15 cellular contexts compared by ENCODE assay signal in genomic region chr6:16804007-16804303, GRCh38. TPM values are rescaled to one million over a fixed set of nuclear protein-coding genes. Genes with fewer than 3 reads are reported as not detected.
A peak's percentile ranks its signal among the peaks of the same experiment; 100 is the strongest.
DNase-seq lines count a peak whose midpoint lies in the region; ATAC-seq and TF ChIP-seq lines count a peak whose summit lies in the region.
"Had no signal": no experiment of that assay in that cellular context is flagged by ENCODE, and none has a peak within 500 bp of the region (broad histone marks: within the 10 kb centered on the region; RNA-seq: fewer than 3 reads in every experiment).

No MANE protein-coding gene starts in this region.

- peak overlapping the region; percentile 55 for H3K4me3 ChIP-seq in left ventricle myocardium inferior
- peak overlapping the region; percentile 33 to 54 for H3K4me3 ChIP-seq in muscle layer of colon (ENCODE audit: low read depth in 1 of 2, low read length in 2 of 2)
- H3K4me3 ChIP-seq in vagina: peak overlapping the region in 1 of 2 donors; percentile 11

- peaks cover 69% of the 10 kb centered on the region for H3K4me1 ChIP-seq in left ventricle myocardium inferior
- peaks cover 31% of the 10 kb centered on the region for H3K4me1 ChIP-seq in muscle layer of colon (ENCODE audit: insufficient read depth, low read length)
- H3K4me1 ChIP-seq in vagina: no peaks in the 10 kb centered on the region

- no peak for DNase-seq in left ventricle myocardium inferior
- no peak for DNase-seq in left ventricle myocardium superior
- DNase-seq in dermis blood vessel endothelial cell: peak; percentile 2
- DNase-seq in vagina (ENCODE audit: extremely low spot score in 2 of 2): no peak
- DNase-seq in middle frontal gyrus (ENCODE audit: extremely low spot score, low spot score): no peak
- DNase-seq: activated CD4-positive, CD25-positive, alpha-beta regulatory T cell treated with anti-CD3 and anti-CD28 coated beads, Interleukin-2, amount 50 U/mL, for 72 hours; activated T-cell treated with anti-CD3 and anti-CD28 coated beads for 4 hours; effector CD4-positive, alpha-beta T cell; small intestine had no signal

- H3K9ac ChIP-seq in muscle layer of colon (ENCODE audit: low read length): peak overlapping the region; percentile 12

- ATAC-seq in left ventricle myocardium superior (no peak), HG03097 (IDR thresholded peaks at IDR 0.05; ENCODE audit: low FRiP score, unreplicated experiment) (no peak)
- ATAC-seq in activated CD4-positive, CD25-positive, alpha-beta regulatory T cell treated with anti-CD3 and anti-CD28 coated beads, Interleukin-2, amount 50 U/mL, for 24 hours: no peak

- H3K27me3 ChIP-seq in left ventricle myocardium inferior (ENCODE audit: low read depth): no peaks in the 10 kb centered on the region
- H3K27me3 ChIP-seq in muscle layer of colon (ENCODE audit: control insufficient read depth in 1 of 2, insufficient read depth in 2 of 2, low read length in 2 of 2): no peaks in the 10 kb centered on the region
- H3K27me3 ChIP-seq in vagina: no peaks in the 10 kb centered on the region
- H3K27me3 ChIP-seq: neutrophil had no signal

- no peaks in the 10 kb centered on the region for H3K36me3 ChIP-seq in left ventricle myocardium inferior
- no peaks in the 10 kb centered on the region for H3K36me3 ChIP-seq in muscle layer of colon (ENCODE audit: insufficient read depth, low read length)
- H3K36me3 ChIP-seq in vagina: no peaks in the 10 kb centered on the region
- H3K36me3 ChIP-seq: neutrophil, thoracic aorta had no signal

- no peak for TF ChIP-seq POLR2A in vagina (IDR thresholded peaks at IDR 0.05)

- H3K27ac ChIP-seq in left ventricle myocardium inferior (replicated peaks) (peak overlapping the region; percentile 88), muscle layer of colon (ENCODE audit: low read depth, low read length) (peak overlapping the region; percentile 65), vagina (peak overlapping the region; percentile 7)
- H3K27ac ChIP-seq: neutrophil, RWPE1, thoracic aorta had no signal

- intact Hi-C loops in left ventricle myocardium inferior (cut with micrococcal nuclease): no loop called here
- intact Hi-C loops in left ventricle myocardium superior (cut with micrococcal nuclease): no loop called here
- intact Hi-C loops in vagina (cut with DNase I): no loop called here

- no peaks in the 10 kb centered on the region for H3K9me3 ChIP-seq in left ventricle myocardium inferior (replicated peaks)
- no peaks in the 10 kb centered on the region for H3K9me3 ChIP-seq in muscle layer of colon (ENCODE audit: low read length)
- H3K9me3 ChIP-seq in vagina: no peaks in the 10 kb centered on the region
- H3K9me3 ChIP-seq: neutrophil, thoracic aorta had no signal

- TF ChIP-seq CTCF in left ventricle myocardium inferior (IDR thresholded peaks at IDR 0.05; ENCODE audit: borderline replicate concordance): no peak
- TF ChIP-seq CTCF in vagina (IDR thresholded peaks at IDR 0.05): no peak

RNA-seq across cellular contexts. Expression of gene ATXN1, which starts 42.7 kb away (rescaled TPM):
- total RNA-seq in left ventricle myocardium inferior: 41.5 TPM
- total RNA-seq in left ventricle myocardium superior: 45.2 TPM
- total RNA-seq in dermis blood vessel endothelial cell: 14.3 and 15.3 TPM in 2 replicates
- total RNA-seq in vagina: 43.2 TPM

Comparison
In these comparisons a context has a peak if more than half of its experiments do, and no peak if none do; other contexts are left out.
1. H3K27ac ChIP-seq: peak in every context shown above with its lines; median percentile 88 in left ventricle myocardium inferior; 65 in muscle layer of colon; 7 in vagina.